11 cellular contexts compared by ENCODE assay signal in the genomic region with DNA sequence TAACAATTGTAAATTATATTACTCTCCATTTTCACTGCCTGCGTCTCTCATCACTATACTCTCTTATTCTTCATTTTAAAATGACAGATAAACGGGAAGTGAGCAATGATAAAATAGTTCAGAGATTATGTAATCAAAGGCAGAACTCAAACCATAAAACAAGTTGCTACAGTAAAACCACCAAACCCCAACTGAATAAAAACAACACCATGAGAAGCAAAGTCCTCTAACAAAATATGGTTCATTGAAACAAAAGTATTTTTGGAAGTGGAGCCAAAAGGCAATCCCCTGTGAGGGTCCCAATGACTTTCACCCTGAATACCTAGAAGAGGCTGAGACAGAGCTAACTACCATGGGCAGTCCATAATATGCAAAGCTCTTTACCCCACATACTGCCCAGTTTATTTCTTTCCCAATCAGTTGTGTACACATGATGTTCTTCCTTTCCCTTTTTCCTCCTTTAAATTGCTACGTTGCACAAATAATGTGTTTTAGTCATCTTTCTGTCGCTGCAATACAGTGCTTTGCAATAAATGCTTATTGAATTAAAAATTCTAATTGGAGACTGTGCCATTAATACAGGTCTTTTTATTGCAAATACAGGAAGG.
DNase-seq lines count a peak whose midpoint lies in the region; ATAC-seq, FAIRE-seq and TF ChIP-seq lines count a peak whose summit lies in the region.
"Had no signal": no experiment of that assay in that cellular context is flagged by ENCODE, and none has a peak within 500 bp of the region (broad histone marks: within the 10 kb centered on the region; RNA-seq: fewer than 3 reads in every experiment).

No MANE protein-coding gene starts in this region.

- no peak for FAIRE-seq in bronchial epithelial cell (lab: Jason Lieb, UNC)

- no peaks in the 10 kb centered on the region for H3K36me3 ChIP-seq in bronchial epithelial cell (ENCODE audit: control insufficient read depth, insufficient read depth, low read length)
- H3K36me3 ChIP-seq: Peyer's patch had no signal

- H3K4me3 Mint-ChIP-seq in natural killer cell treated with Interleukin-12 subunit alpha and Interleukin-12 subunit beta and Interleukin-15 and Interleukin-18, amount 100 ng/mL, for 72 hours: peak overlapping the region; percentile 59

- no peaks in the 10 kb centered on the region for H3K9me3 Mint-ChIP-seq in natural killer cell treated with Interleukin-12 subunit alpha and Interleukin-12 subunit beta and Interleukin-15 and Interleukin-18, amount 100 ng/mL, for 72 hours

- no peak overlapping the region for H3K4me3 ChIP-seq in bronchial epithelial cell (ENCODE audit: low read depth, low read length)
- H3K4me3 ChIP-seq: Peyer's patch had no signal

- H3K27ac Mint-ChIP-seq in natural killer cell treated with Interleukin-12 subunit alpha and Interleukin-12 subunit beta and Interleukin-15 and Interleukin-18, amount 100 ng/mL, for 72 hours: peak overlapping the region; percentile 60 to 67

- ATAC-seq in natural killer cell treated with Interleukin-12 subunit alpha and Interleukin-12 subunit beta and Interleukin-15 and Interleukin-18, amount 100 ng/mL, for 72 hours: peak in 1 of 2 donors; percentile 41

- peaks cover 12 to 25% of the 10 kb centered on the region in 2 donors for H3K4me1 Mint-ChIP-seq in natural killer cell treated with Interleukin-12 subunit alpha and Interleukin-12 subunit beta and Interleukin-15 and Interleukin-18, amount 100 ng/mL, for 72 hours (ENCODE audit: low read depth in 2 of 2)

- peak; percentile 54 for DNase-seq in EL
- DNase-seq in MV-4-11 (lab: John Stamatoyannopoulos, UW): peak; percentile 93
- DNase-seq in bronchial epithelial cell (ENCODE audit: low read depth): peak; percentile 77
- DNase-seq in natural killer cell treated with Interleukin-12 subunit alpha and Interleukin-12 subunit beta and Interleukin-15 and Interleukin-18, amount 100 ng/mL, for 72 hours (ENCODE audit: low spot score): no peak
- DNase-seq in islet precursor cell: no peak
- no peak for DNase-seq in activated gamma-delta T cell (lab: John Stamatoyannopoulos, UW)
- no peak for DNase-seq in activated effector memory CD4-positive, alpha-beta T cell treated with anti-CD3 and anti-CD28 coated beads, Interleukin-2, amount 50 U/mL, for 16 hours
- no peak for DNase-seq in NCI-H774 (lab: John Stamatoyannopoulos, UW)
- DNase-seq: activated CD4-positive, alpha-beta T cell treated with anti-CD3 and anti-CD28 coated beads for 48 hours; NCI-H1436 treated with DMSO at 0.1 percent for 48 hours; Peyer's patch had no signal

- no peaks in the 10 kb centered on the region for H3K36me3 Mint-ChIP-seq in natural killer cell treated with Interleukin-12 subunit alpha and Interleukin-12 subunit beta and Interleukin-15 and Interleukin-18, amount 100 ng/mL, for 72 hours

- TF ChIP-seq CTCF in bronchial epithelial cell (IDR thresholded peaks at IDR 0.05; ENCODE audit: insufficient read depth, low read length, severe bottlenecking): no peak

- peaks cover 0 to 3% of the 10 kb centered on the region in 2 donors for H3K27me3 Mint-ChIP-seq in natural killer cell treated with Interleukin-12 subunit alpha and Interleukin-12 subunit beta and Interleukin-15 and Interleukin-18, amount 100 ng/mL, for 72 hours

- no peaks in the 10 kb centered on the region for H3K27me3 ChIP-seq in bronchial epithelial cell (ENCODE audit: control insufficient read depth, insufficient read depth, low read length)
- H3K27me3 ChIP-seq: Peyer's patch had no signal

Comparison
In these comparisons a context has a peak if more than half of its experiments do, and no peak if none do; other contexts are left out.
1. DNase-seq: peak in EL (single experiment), MV-4-11 (single experiment) and bronchial epithelial cell (single experiment); none in natural killer cell treated with Interleukin-12 subunit alpha and Interleukin-12 subunit beta and Interleukin-15 and Interleukin-18, amount 100 ng/mL, for 72 hours (single experiment), islet precursor cell (single experiment), activated gamma-delta T cell (single experiment), activated effector memory CD4-positive, alpha-beta T cell treated with anti-CD3 and anti-CD28 coated beads, Interleukin-2, amount 50 U/mL, for 16 hours (single experiment) and NCI-H774 (single experiment).